Comparison of ENCODE assay signal across 32 cellular contexts in the genomic region with DNA sequence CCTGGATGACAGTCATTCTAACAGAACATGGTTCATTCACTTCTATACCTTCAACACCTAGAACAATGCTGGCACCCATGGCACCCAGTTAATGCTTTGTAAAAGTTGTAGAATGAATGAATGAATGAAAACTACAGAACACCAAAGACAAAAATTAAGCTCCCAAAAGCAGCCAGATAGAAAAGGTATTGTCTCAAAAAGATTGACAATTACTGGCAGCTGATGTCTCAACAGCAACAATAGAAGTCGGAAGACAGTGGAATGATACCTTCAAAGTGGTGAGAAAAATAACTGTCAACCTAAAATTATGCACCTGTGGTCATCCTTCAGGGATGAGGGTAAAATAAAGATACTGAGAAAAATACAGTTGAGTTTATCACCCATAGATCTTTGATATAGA. TPM values are rescaled to one million over a fixed set of nuclear protein-coding genes. Genes with fewer than 3 reads are reported as not detected.
DNase-seq lines count a peak whose midpoint lies in the region; ATAC-seq, FAIRE-seq and TF ChIP-seq lines count a peak whose summit lies in the region.
"Had no signal": no experiment of that assay in that cellular context is flagged by ENCODE, and none has a peak within 500 bp of the region (broad histone marks: within the 10 kb centered on the region; RNA-seq: fewer than 3 reads in every experiment).

No MANE protein-coding gene starts in this region.

- H3K9me1 ChIP-seq in K562 (ENCODE audit: control insufficient read depth, insufficient read depth, low read length) = no peaks in the 10 kb centered on the region

- WGBS in K562 (ENCODE audit: insufficient coverage, low coverage, missing lambda C conversion rate) = 68% methylated on average over 1 of the region's 1 CpG

- H4K20me1 ChIP-seq in HCT116 (ENCODE audit: insufficient read depth) = no peaks in the 10 kb centered on the region
- H4K20me1 ChIP-seq in K562 (replicated peaks; ENCODE audit: control insufficient read depth, insufficient read depth, low read length) = no peaks in the 10 kb centered on the region
- H4K20me1 ChIP-seq in osteoblast (ENCODE audit: insufficient read depth, low read length) = no peaks in the 10 kb centered on the region
- H4K20me1 ChIP-seq: BLaER1 had no signal

- TF ChIP-seq EP300 in K562 (IDR thresholded peaks at IDR 0.05; ENCODE audit: low read length) = no peak

- no peak overlapping the region for H3K4me2 ChIP-seq in HCT116 (ENCODE audit: low read length)
- H3K4me2 ChIP-seq in K562 (ENCODE audit: insufficient read depth, low read length) = no peak overlapping the region
- no peak overlapping the region for H3K4me2 ChIP-seq in osteoblast (ENCODE audit: insufficient read depth, low read length)
- H3K4me2 ChIP-seq: BLaER1 had no signal

- H3K4me1 ChIP-seq in HCT116 (ENCODE audit: control insufficient read depth in 1 of 2, insufficient read depth in 2 of 2, low read length in 2 of 2) (peaks cover 0 to 6% of the 10 kb centered on the region in 2 experiments; a peak in 1 of 4 replicates), HEK293 (ENCODE audit: control insufficient read depth, insufficient read depth, low read length) (no peaks in the 10 kb centered on the region), K562 (replicated peaks in 1 of 2; ENCODE audit: control insufficient read depth in 2 of 2, insufficient read depth in 2 of 2, low read length in 2 of 2) (peaks cover 24% of the 10 kb centered on the region in 2 experiments), osteoblast (ENCODE audit: insufficient read depth, low read length) (no peaks in the 10 kb centered on the region)
- H3K4me1 ChIP-seq: BE2C had no signal

- no TSS peak for BruUV-seq in HCT116 (replicated peaks; lab: Mats Ljungman, UMichigan)
- no TSS peak for BruUV-seq in K562 (replicated peaks; lab: Mats Ljungman, UMichigan)

- H3K4me3 ChIP-seq in HCT116 (replicated peaks in 1 of 2; ENCODE audit: low read depth in 1 of 2, low read length in 2 of 2) = no peak overlapping the region
- no peak overlapping the region for H3K4me3 ChIP-seq in HEK293 (ENCODE audit: low read depth, low read length)
- H3K4me3 ChIP-seq in K562 = no peak overlapping the region
- H3K4me3 ChIP-seq in osteoblast (ENCODE audit: insufficient read depth, low read length) = no peak overlapping the region
- H3K4me3 ChIP-seq: BLaER1, GM12878 had no signal

- CTCF ChIA-PET in HCT116 (lab: Charles Lee) = no interaction called here
- CTCF ChIA-PET in HEK293 (lab: Yijun Ruan, JAX) = no interaction called here
- CTCF ChIA-PET in K562 (lab: Yijun Ruan, JAX; ENCODE audit: low intra/inter-chr PET ratio) = no interaction called here

- DNase-seq in HCT116 (ENCODE audit: low read depth, low spot score) (no peak), K562 (ENCODE audit: extremely low read depth in 1 of 4, low spot score in 3 of 4) (no peak), osteoblast (ENCODE audit: insufficient read length, low spot score, missing footprints) (peak; percentile 25)
- DNase-seq: 8988T; ACHN; BE2C; C1 segment of cervical spinal cord; CD4-positive, alpha-beta memory T cell; CD4-positive, CD25-positive, alpha-beta regulatory T cell; CD8-positive, alpha-beta memory T cell; COR-L47; DMS 273 treated with DMSO at 0.1 percent for 48 hours; DMS153; DMS53; DMS79; DND-41; EL; GDM1 had no signal

- intact Hi-C loops in HCT116 (cut with micrococcal nuclease) (no loop called here), K562 (cut with micrococcal nuclease) (no loop called here)

- TF ChIP-seq POLR2A in HCT116 (IDR thresholded peaks at IDR 0.05; ENCODE audit: borderline replicate concordance, extremely low read depth, insufficient read depth, insufficient read length) = no peak
- no peak for TF ChIP-seq POLR2A in K562 (conservative IDR thresholded peaks at IDR 0.05)

- H2AFZ ChIP-seq in HCT116 (ENCODE audit: low read depth, low read length, poor library complexity, severe bottlenecking) = no peak overlapping the region
- no peak overlapping the region for H2AFZ ChIP-seq in K562 (ENCODE audit: low read depth, low read length)
- H2AFZ ChIP-seq in osteoblast (ENCODE audit: low read length) = no peak overlapping the region

- no peaks in the 10 kb centered on the region for H3K9me2 ChIP-seq in HCT116 (ENCODE audit: insufficient read depth)

- no peak for TF ChIP-seq CTCF in HCT116 (IDR thresholded peaks at IDR 0.05 in 2 of 3, conservative IDR thresholded peaks at IDR 0.05 in 1 of 3; ENCODE audit: borderline replicate concordance in 1 of 3, insufficient read depth in 1 of 3, low read depth in 2 of 3, low read length in 2 of 3)
- no peak for TF ChIP-seq CTCF in HEK293 (tag by site-specific recombination; IDR thresholded peaks at IDR 0.05)
- no peak for TF ChIP-seq CTCF in K562 (IDR thresholded peaks at IDR 0.05 in 2 of 3, conservative IDR thresholded peaks at IDR 0.05 in 1 of 3; ENCODE audit: insufficient read depth in 2 of 3, low read depth in 1 of 3, low read length in 3 of 3)
- no peak for TF ChIP-seq CTCF in osteoblast (IDR thresholded peaks at IDR 0.05; ENCODE audit: extremely low read depth, low read depth, low read length)

- no peak overlapping the region for H3K27ac ChIP-seq in HCT116 (ENCODE audit: low read depth, low read length)
- no peak overlapping the region for H3K27ac ChIP-seq in HEK293 (ENCODE audit: extremely low read depth, low read depth, low read length)
- H3K27ac ChIP-seq in K562 (ENCODE audit: extremely low read depth, low read depth, low read length) = no peak overlapping the region
- no peak overlapping the region for H3K27ac ChIP-seq in osteoblast (ENCODE audit: low read depth, low read length)
- H3K27ac ChIP-seq: BLaER1 had no signal

- POLR2A ChIA-PET in HCT116 (lab: Charles Lee) (no interaction called here), HEK293 (lab: Yijun Ruan, JAX) (no interaction called here), K562 (lab: Yijun Ruan, JAX) (interaction anchor here (1.2 to 1.3 kb wide), 2 partner anchors 36 to 40 kb away, joined by 3 to 4 read pairs; no protein-coding TSS in a partner anchor)

- no peaks in the 10 kb centered on the region; a peak in 1 of 4 replicates for H3K9me3 ChIP-seq in HCT116 (ENCODE audit: control insufficient read depth in 1 of 2, insufficient read depth in 1 of 2, low read depth in 1 of 2, low read length in 2 of 2)
- no peaks in the 10 kb centered on the region for H3K9me3 ChIP-seq in HEK293 (ENCODE audit: control insufficient read depth, insufficient read depth, low read depth, low read length)
- H3K9me3 ChIP-seq in K562 (replicated peaks; ENCODE audit: control insufficient read depth, insufficient read depth, low read depth, low read length) = peaks cover 3% of the 10 kb centered on the region; the same call in 1 of the 2 replicates
- H3K9me3 ChIP-seq in osteoblast (ENCODE audit: low read depth, low read length) = no peaks in the 10 kb centered on the region
- H3K9me3 ChIP-seq: BE2C, BLaER1 had no signal

- RAD21 ChIA-PET in HCT116 (lab: Charles Lee; ENCODE audit: low non-redundant PET in 1 of 2, low total read pairs in 2 of 2, uncharacterized antibody in 2 of 2, unreplicated experiment in 2 of 2) = no interaction called here

- in situ Hi-C loops in K562 (cut with MboI) = no loop called here

- H3K79me2 ChIP-seq in HCT116 (ENCODE audit: insufficient read depth, low read length) (no peaks in the 10 kb centered on the region), K562 (ENCODE audit: control insufficient read depth, insufficient read depth, low read length) (no peaks in the 10 kb centered on the region), osteoblast (ENCODE audit: insufficient read depth, low read length) (no peaks in the 10 kb centered on the region)

- H3K9ac ChIP-seq in HCT116 (ENCODE audit: low read length) (no peak overlapping the region), K562 (ENCODE audit: insufficient read depth in 1 of 2, low read depth in 2 of 2, low read length in 2 of 2) (no peak overlapping the region)
- H3K9ac ChIP-seq: BLaER1 had no signal

- FAIRE-seq in K562 (lab: Jason Lieb, UNC) = no peak
- FAIRE-seq: A204.1, GM12878, GM12892, GM18507, GM19239 had no signal

- H3K36me3 ChIP-seq in HCT116 (ENCODE audit: control insufficient read depth in 1 of 2, insufficient read depth in 2 of 2, low read length in 2 of 2) = no peaks in the 10 kb centered on the region
- no peaks in the 10 kb centered on the region for H3K36me3 ChIP-seq in HEK293 (ENCODE audit: control insufficient read depth in 2 of 2, insufficient read depth in 1 of 2, low read length in 2 of 2)
- no peaks in the 10 kb centered on the region for H3K36me3 ChIP-seq in K562 (ENCODE audit: control insufficient read depth, insufficient read depth, low read length)
- no peaks in the 10 kb centered on the region for H3K36me3 ChIP-seq in osteoblast (ENCODE audit: insufficient read depth, low read length)
- H3K36me3 ChIP-seq: BE2C, BLaER1 had no signal

- ATAC-seq in HCT116 (no peak), K562 (no peak), GM21528 (IDR thresholded peaks at IDR 0.05; ENCODE audit: low FRiP score, unreplicated experiment) (no peak), GM18870 (IDR thresholded peaks at IDR 0.05; ENCODE audit: unreplicated experiment) (no peak), GM18861 (IDR thresholded peaks at IDR 0.05; ENCODE audit: unreplicated experiment) (no peak)
- ATAC-seq: GM12878 had no signal

- H3K27me3 ChIP-seq in HCT116 (ENCODE audit: insufficient read depth, low read length) (no peaks in the 10 kb centered on the region), K562 (ENCODE audit: control insufficient read depth in 2 of 2, insufficient read depth in 2 of 2, low read length in 2 of 2) (no peaks in the 10 kb centered on the region), osteoblast (ENCODE audit: insufficient read depth, low read length) (peaks cover 10% of the 10 kb centered on the region)
- H3K27me3 ChIP-seq: BE2C had no signal

- TF ChIP-seq RAD21 in HCT116 (IDR thresholded peaks at IDR 0.05; ENCODE audit: low read depth) = no peak
- TF ChIP-seq RAD21 in K562 (CRISPR knock-in tag; conservative IDR thresholded peaks at IDR 0.05 in 1 of 2, IDR thresholded peaks at IDR 0.05 in 1 of 2) = no peak

RNA-seq across cellular contexts. Expression of a gene that starts 4.9 kb away (rescaled TPM):
- total RNA-seq in HCT116 (2021; ENCODE audit: unreplicated experiment) (0.12 TPM), K562 (2014; rRNA removed) (0.37 and 0.73 TPM in 2 replicates), K562 (2014; rRNA removed; fragmentation: Illumina TruSeq; extraction: Trizol) (0.10 and 0.29 TPM in 2 replicates), K562 (2015; rRNA removed; fragmentation: Illumina TruSeq; extraction: Trizol) (0.22 and 0.53 TPM in 2 replicates), K562 (2021) (0.82 and 1.2 TPM in 2 replicates), osteoblast (under 0.01 TPM in 1 of 2 replicates, not detected in the other)
- polyA plus RNA-seq in HCT116 (2012) = 0.59 and 1.4 TPM in 2 replicates
- 2.8 and 5.6 TPM in 2 replicates for total RNA-seq in K562 (2011; cell fraction: chromatin; rRNA removed; ENCODE audit: low replicate concordance)
- total RNA-seq in K562 (2011; cell fraction: nucleolus; rRNA removed) = 2.3 and 3.4 TPM in 2 replicates
- total RNA-seq in K562 (2011; cell fraction: nucleoplasm; rRNA removed) = 2.1 TPM in 2 replicates
- polyA plus RNA-seq in K562 (2011; rRNA removed) (0.29 and 0.73 TPM in 2 replicates), K562 (2014; fragmentation: Illumina TruSeq; extraction: Trizol) (0.29 and 0.31 TPM in 2 replicates), K562 (2014; fragmentation: Nextera tagmentation; extraction: Ambion mirVana) (not detected), K562 (2014; rRNA removed) (0.86 and 0.94 TPM in 2 replicates)
- polyA plus RNA-seq in K562 (2011; cell fraction: cytosol; rRNA removed) = 0.31 and 0.53 TPM in 2 replicates
- 2.2 and 3.2 TPM in 2 replicates for polyA plus RNA-seq in K562 (2011; cell fraction: nucleus; rRNA removed)
- 0.48 and 2.0 TPM in 2 replicates for polyA plus RNA-seq in K562 (2012)
- polyA minus RNA-seq in K562 (2011; rRNA and poly(A)+ RNA removed) = 0.14 and 0.27 TPM in 2 replicates
- 0.38 and 0.91 TPM in 2 replicates for polyA minus RNA-seq in K562 (2011; cell fraction: cytosol; rRNA and poly(A)+ RNA removed)
- 0.78 and 0.81 TPM in 2 replicates for polyA minus RNA-seq in K562 (2011; cell fraction: nucleus; rRNA and poly(A)+ RNA removed)
- total RNA-seq: A673; CD4-positive, alpha-beta memory T cell; CD4-positive, CD25-positive, alpha-beta regulatory T cell; CD8-positive, alpha-beta memory T cell; Daoy; G401 had no signal
- polyA plus RNA-seq: CD14-positive monocyte; CD4-positive, alpha-beta memory T cell; GM12878 had no signal

RNA-seq across cellular contexts. Expression of a gene that starts 21.1 kb away (rescaled TPM):
- total RNA-seq in HCT116 (2021; ENCODE audit: unreplicated experiment) (49.0 TPM), K562 (2014; rRNA removed) (89.3 and 118 TPM in 2 replicates), K562 (2014; rRNA removed; fragmentation: Illumina TruSeq; extraction: Trizol) (15.5 and 26.8 TPM in 2 replicates), K562 (2015; rRNA removed; fragmentation: Illumina TruSeq; extraction: Trizol) (53.7 and 57.5 TPM in 2 replicates), K562 (2021) (81.6 and 85.8 TPM in 2 replicates), osteoblast (47.7 and 56.5 TPM in 2 replicates)
- 51.9 and 61.4 TPM in 2 replicates for polyA plus RNA-seq in HCT116 (2012)
- total RNA-seq in K562 (2011; cell fraction: chromatin; rRNA removed; ENCODE audit: low replicate concordance) = 54.8 and 123 TPM in 2 replicates
- 175 TPM in 2 replicates for total RNA-seq in K562 (2011; cell fraction: nucleolus; rRNA removed)
- 116 and 126 TPM in 2 replicates for total RNA-seq in K562 (2011; cell fraction: nucleoplasm; rRNA removed)
- polyA plus RNA-seq in K562 (2011; rRNA removed) (48.5 and 76.2 TPM in 2 replicates), K562 (2014; fragmentation: Illumina TruSeq; extraction: Trizol) (81.4 and 99.0 TPM in 2 replicates), K562 (2014; fragmentation: Nextera tagmentation; extraction: Ambion mirVana) (10 to 100 TPM; 31.4 to 51.5 TPM), K562 (2014; rRNA removed) (105 TPM in 2 replicates)
- polyA plus RNA-seq in K562 (2011; cell fraction: cytosol; rRNA removed) = 121 and 255 TPM in 2 replicates
- polyA plus RNA-seq in K562 (2011; cell fraction: nucleus; rRNA removed) = 125 and 161 TPM in 2 replicates
- polyA plus RNA-seq in K562 (2012) = 83.4 and 188 TPM in 2 replicates
- 17.2 and 22.0 TPM in 2 replicates for polyA minus RNA-seq in K562 (2011; rRNA and poly(A)+ RNA removed)
- polyA minus RNA-seq in K562 (2011; cell fraction: cytosol; rRNA and poly(A)+ RNA removed) = 47.0 and 66.3 TPM in 2 replicates
- 18.8 and 20.9 TPM in 2 replicates for polyA minus RNA-seq in K562 (2011; cell fraction: nucleus; rRNA and poly(A)+ RNA removed)

RNA-seq across cellular contexts. Expression of a gene that starts 48.7 kb away (rescaled TPM):
- total RNA-seq in HCT116 (2021; ENCODE audit: unreplicated experiment) = 20.9 TPM
- 9.1 and 10.7 TPM in 2 replicates for polyA plus RNA-seq in HCT116 (2012)
- total RNA-seq in K562 (2011; cell fraction: chromatin; rRNA removed; ENCODE audit: low replicate concordance) = 242 and 493 TPM in 2 replicates
- 319 and 327 TPM in 2 replicates for total RNA-seq in K562 (2011; cell fraction: nucleolus; rRNA removed)
- total RNA-seq in K562 (2011; cell fraction: nucleoplasm; rRNA removed) = 296 TPM in 2 replicates
- 77.9 and 94.5 TPM in 2 replicates for total RNA-seq in K562 (2014; rRNA removed)
- total RNA-seq in K562 (2014; rRNA removed; fragmentation: Illumina TruSeq; extraction: Trizol) = 45.3 and 45.6 TPM in 2 replicates
- 65.4 and 66.1 TPM in 2 replicates for total RNA-seq in K562 (2015; rRNA removed; fragmentation: Illumina TruSeq; extraction: Trizol)
- total RNA-seq in K562 (2021) = 94.1 and 104 TPM in 2 replicates
- polyA plus RNA-seq in K562 (2011; rRNA removed) = 47.6 and 56.6 TPM in 2 replicates
- polyA plus RNA-seq in K562 (2011; cell fraction: cytosol; rRNA removed) = 49.3 and 67.6 TPM in 2 replicates
- 62.6 and 87.9 TPM in 2 replicates for polyA plus RNA-seq in K562 (2011; cell fraction: nucleus; rRNA removed)
- polyA plus RNA-seq in K562 (2012) = 59.9 and 109 TPM in 2 replicates
- 62.6 and 78.7 TPM in 2 replicates for polyA plus RNA-seq in K562 (2014; fragmentation: Illumina TruSeq; extraction: Trizol)
- polyA plus RNA-seq in K562 (2014; fragmentation: Nextera tagmentation; extraction: Ambion mirVana) = 1 to 10 TPM; 5.0 to 5.4 TPM
- polyA plus RNA-seq in K562 (2014; rRNA removed) = 57.3 and 72.7 TPM in 2 replicates
- 103 and 105 TPM in 2 replicates for polyA minus RNA-seq in K562 (2011; rRNA and poly(A)+ RNA removed)
- 72.6 and 84.0 TPM in 2 replicates for polyA minus RNA-seq in K562 (2011; cell fraction: cytosol; rRNA and poly(A)+ RNA removed)
- polyA minus RNA-seq in K562 (2011; cell fraction: nucleus; rRNA and poly(A)+ RNA removed) = 87.4 and 136 TPM in 2 replicates
- total RNA-seq in osteoblast = 32.6 and 34.5 TPM in 2 replicates

RNA-seq across cellular contexts. Expression of a gene that starts 48.9 kb away (rescaled TPM):
- total RNA-seq in HCT116 (2021; ENCODE audit: unreplicated experiment) = 13.7 TPM
- polyA plus RNA-seq in HCT116 (2012) = 5.6 and 6.3 TPM in 2 replicates
- total RNA-seq in K562 (2011; cell fraction: chromatin; rRNA removed; ENCODE audit: low replicate concordance) = 146 and 184 TPM in 2 replicates
- total RNA-seq in K562 (2011; cell fraction: nucleolus; rRNA removed) = 89.9 and 94.4 TPM in 2 replicates
- total RNA-seq in K562 (2011; cell fraction: nucleoplasm; rRNA removed) = 121 and 143 TPM in 2 replicates
- 10.0 and 10.6 TPM in 2 replicates for total RNA-seq in K562 (2014; rRNA removed)
- 11.4 TPM in 2 replicates for total RNA-seq in K562 (2014; rRNA removed; fragmentation: Illumina TruSeq; extraction: Trizol)
- 13.6 and 13.9 TPM in 2 replicates for total RNA-seq in K562 (2015; rRNA removed; fragmentation: Illumina TruSeq; extraction: Trizol)
- 21.8 and 22.5 TPM in 2 replicates for total RNA-seq in K562 (2021)
- 13.6 and 22.6 TPM in 2 replicates for polyA plus RNA-seq in K562 (2011; rRNA removed)
- polyA plus RNA-seq in K562 (2011; cell fraction: cytosol; rRNA removed) = 10.5 and 18.0 TPM in 2 replicates
- 89.4 and 98.5 TPM in 2 replicates for polyA plus RNA-seq in K562 (2011; cell fraction: nucleus; rRNA removed)
- 16.6 and 16.7 TPM in 2 replicates for polyA plus RNA-seq in K562 (2012)
- polyA plus RNA-seq in K562 (2014; fragmentation: Illumina TruSeq; extraction: Trizol) = 18.3 and 20.9 TPM in 2 replicates
- polyA plus RNA-seq in K562 (2014; fragmentation: Nextera tagmentation; extraction: Ambion mirVana) = 1 to 10 TPM; 2.0 to 3.1 TPM
- polyA plus RNA-seq in K562 (2014; rRNA removed) = 21.5 and 23.1 TPM in 2 replicates
- polyA minus RNA-seq in K562 (2011; rRNA and poly(A)+ RNA removed) = 19.0 and 22.2 TPM in 2 replicates
- polyA minus RNA-seq in K562 (2011; cell fraction: cytosol; rRNA and poly(A)+ RNA removed) = 10.5 and 10.8 TPM in 2 replicates
- 18.2 and 38.1 TPM in 2 replicates for polyA minus RNA-seq in K562 (2011; cell fraction: nucleus; rRNA and poly(A)+ RNA removed)
- total RNA-seq in osteoblast = 21.0 and 22.4 TPM in 2 replicates
